In genomic region chr18:43159091-43159490, GRCh38 we compare ENCODE assay signal across 18 cellular contexts. TPM values are rescaled to one million over a fixed set of nuclear protein-coding genes. Genes with fewer than 3 reads are reported as not detected.
DNase-seq lines count a peak whose midpoint lies in the region; TF ChIP-seq lines count a peak whose summit lies in the region.
"Had no signal": no experiment of that assay in that cellular context is flagged by ENCODE, and none has a peak within 500 bp of the region (broad histone marks: within the 10 kb centered on the region; RNA-seq: fewer than 3 reads in every experiment).

No MANE protein-coding gene starts in this region.

- H3K4me1 Mint-ChIP-seq in brain: peaks cover 25% of the 10 kb centered on the region
- H3K4me1 Mint-ChIP-seq: T-helper 17 cell had no signal

- peak overlapping the region in 3 of 5 experiments; percentile 19 to 53 (median 52) for H3K27ac Mint-ChIP-seq in brain
- H3K27ac Mint-ChIP-seq: natural killer cell treated with Interleukin-12 subunit alpha and Interleukin-12 subunit beta and Interleukin-15 and Interleukin-18, amount 100 ng/mL, for 72 hours; T-helper 17 cell had no signal

- no peaks in the 10 kb centered on the region for H3K27me3 Mint-ChIP-seq in brain
- H3K27me3 Mint-ChIP-seq: natural killer cell treated with Interleukin-12 subunit alpha and Interleukin-12 subunit beta and Interleukin-15 and Interleukin-18, amount 100 ng/mL, for 72 hours; T-helper 17 cell had no signal

- H3K36me3 Mint-ChIP-seq in brain: no peaks in the 10 kb centered on the region
- H3K36me3 Mint-ChIP-seq: natural killer cell treated with Interleukin-12 subunit alpha and Interleukin-12 subunit beta and Interleukin-15 and Interleukin-18, amount 100 ng/mL, for 72 hours had no signal

- H3K4me3 Mint-ChIP-seq in brain: no peak overlapping the region
- H3K4me3 Mint-ChIP-seq: natural killer cell treated with Interleukin-12 subunit alpha and Interleukin-12 subunit beta and Interleukin-15 and Interleukin-18, amount 100 ng/mL, for 72 hours; T-helper 17 cell had no signal

- POLR2A ChIA-PET in GM10248 (lab: Yijun Ruan, JAX): no interaction called here

- peak; percentile 16 for DNase-seq in DMS53 (lab: John Stamatoyannopoulos, UW)
- DNase-seq in DMS53 treated with DMSO at 0.1 percent for 48 hours (lab: John Stamatoyannopoulos, UW; ENCODE audit: unreplicated experiment): no peak
- DNase-seq in NCI-H128 (lab: John Stamatoyannopoulos, UW; ENCODE audit: unreplicated experiment): peak; percentile 19
- DNase-seq in iris pigment epithelial cell (ENCODE audit: low read depth): peak; percentile 85
- DNase-seq in NCI-H526 (lab: John Stamatoyannopoulos, UW): no peak
- DNase-seq in GM10248 (ENCODE audit: extremely low spot score): no peak
- no peak for DNase-seq in NCI-H524 treated with DMSO at 0.1 percent for 48 hours (lab: John Stamatoyannopoulos, UW)
- DNase-seq: activated CD4-positive, alpha-beta T cell treated with anti-CD3 and anti-CD28 coated beads, Interleukin-2, amount 50 U/mL, for 1 hour; activated CD8-positive, alpha-beta memory T cell treated with anti-CD3 and anti-CD28 coated beads, Interleukin-2, amount 50 U/mL, for 4 hours; activated gamma-delta T cell; NCI-H1048; Peyer's patch; stomach; T-helper 17 cell; upper lobe of right lung had no signal

- peaks cover 0 to 9% (median 4%) of the 10 kb centered on the region in 5 experiments for H3K9me3 Mint-ChIP-seq in brain

- CTCF ChIA-PET in GM10248 (lab: Yijun Ruan, JAX): no interaction called here

- no peak for TF ChIP-seq CTCF in brain (conservative IDR thresholded peaks at IDR 0.05)
- no peak for TF ChIP-seq CTCF in GM10248 (IDR thresholded peaks at IDR 0.05; ENCODE audit: control extremely low read depth, extremely low read depth, low read depth, missing control alignments)

RNA-seq across cellular contexts. Expression of gene RIT2, which starts 43.6 kb away (rescaled TPM):
- 8.6 TPM for polyA plus RNA-seq in brain (ENCODE audit: insufficient read depth, low read depth, low replicate concordance)
- polyA plus RNA-seq: K562, stomach had no signal

Comparison
In these comparisons a context has a peak if more than half of its experiments do, and no peak if none do; other contexts are left out.
1. DNase-seq: peak in DMS53 (single experiment), NCI-H128 (single experiment) and iris pigment epithelial cell (single experiment); none in DMS53 treated with DMSO at 0.1 percent for 48 hours (single experiment), NCI-H526 (0 of 2), GM10248 (single experiment) and NCI-H524 treated with DMSO at 0.1 percent for 48 hours (single experiment).